In the genomic region with DNA sequence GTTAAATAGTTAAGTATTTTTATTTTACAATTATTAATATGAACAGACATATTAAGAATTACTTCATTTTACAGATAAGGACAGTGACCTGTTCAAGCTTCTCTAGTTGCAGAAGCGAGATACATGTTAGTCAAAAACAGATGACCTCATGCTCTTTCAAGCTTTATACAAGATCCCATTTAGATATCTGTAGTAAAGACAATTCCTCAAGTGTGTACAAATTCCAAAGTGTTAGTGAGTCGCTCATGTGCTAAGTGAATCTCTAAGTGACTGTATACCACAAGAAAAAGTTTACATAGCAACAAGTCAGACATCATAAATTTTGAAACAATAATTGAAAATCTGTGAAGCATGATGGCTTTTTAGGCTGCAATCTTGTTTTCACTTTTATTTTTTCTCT, we compare ENCODE assay signal across 19 cellular contexts.
"Had no signal": no experiment of that assay in that cellular context is flagged by ENCODE, and none has a peak within 500 bp of the region (broad histone marks: within the 10 kb centered on the region; RNA-seq: fewer than 3 reads in every experiment).

No MANE protein-coding gene starts in this region.

- H3K27me3 ChIP-seq: gastroesophageal sphincter, hepatocyte, ovary, sigmoid colon, spleen, suprapubic skin had no signal

- H2AFZ ChIP-seq: hepatocyte had no signal

- H3K27ac Mint-ChIP-seq: activated CD8-positive, alpha-beta T cell treated with anti-CD3 and anti-CD28 coated beads for 36 hours; activated naive CD4-positive, alpha-beta T cell treated with anti-CD3 and anti-CD28 coated beads, Interleukin-2, amount 50 U/mL, for 24 hours; naive thymus-derived CD4-positive, alpha-beta T cell; stimulated activated naive CD8-positive, alpha-beta T cell treated with anti-CD3 and anti-CD28 coated beads, Interleukin-15, Interleukin-2, amounts not matched to agents 100 ng/mL and 50 ng/mL, for 24 hours had no signal

- H3K36me3 ChIP-seq: gastroesophageal sphincter, ovary, sigmoid colon, spleen, suprapubic skin had no signal

- ATAC-seq: activated CD8-positive, alpha-beta T cell treated with anti-CD3 and anti-CD28 coated beads for 36 hours; gastroesophageal sphincter; mucosa of descending colon; naive thymus-derived CD4-positive, alpha-beta T cell had no signal

- H3K4me3 ChIP-seq: coronary artery, gastroesophageal sphincter, hepatocyte, mucosa of descending colon, ovary, sigmoid colon, spleen, suprapubic skin had no signal

- H3K9me3 ChIP-seq: gastroesophageal sphincter, mucosa of descending colon, ovary, sigmoid colon, suprapubic skin had no signal

- H3K79me2 ChIP-seq: hepatocyte had no signal

- H3K4me3 Mint-ChIP-seq: activated CD8-positive, alpha-beta T cell treated with anti-CD3 and anti-CD28 coated beads for 36 hours; activated naive CD4-positive, alpha-beta T cell treated with anti-CD3 and anti-CD28 coated beads, Interleukin-2, amount 50 U/mL, for 24 hours; naive thymus-derived CD4-positive, alpha-beta T cell; stimulated activated naive CD8-positive, alpha-beta T cell treated with anti-CD3 and anti-CD28 coated beads, Interleukin-15, Interleukin-2, amounts not matched to agents 100 ng/mL and 50 ng/mL, for 24 hours had no signal

- H3K36me3 Mint-ChIP-seq: activated naive CD4-positive, alpha-beta T cell treated with anti-CD3 and anti-CD28 coated beads, Interleukin-2, amount 50 U/mL, for 24 hours; naive thymus-derived CD4-positive, alpha-beta T cell had no signal

- H3K4me1 Mint-ChIP-seq: activated naive CD4-positive, alpha-beta T cell treated with anti-CD3 and anti-CD28 coated beads, Interleukin-2, amount 50 U/mL, for 24 hours; naive thymus-derived CD4-positive, alpha-beta T cell had no signal

- H3K4me1 ChIP-seq: gastroesophageal sphincter, sigmoid colon, spleen, suprapubic skin had no signal

- H3K4me2 ChIP-seq: hepatocyte had no signal

- H3K27me3 Mint-ChIP-seq: activated CD8-positive, alpha-beta T cell treated with anti-CD3 and anti-CD28 coated beads for 36 hours; activated naive CD4-positive, alpha-beta T cell treated with anti-CD3 and anti-CD28 coated beads, Interleukin-2, amount 50 U/mL, for 24 hours; naive thymus-derived CD4-positive, alpha-beta T cell; stimulated activated naive CD8-positive, alpha-beta T cell treated with anti-CD3 and anti-CD28 coated beads, Interleukin-15, Interleukin-2, amounts not matched to agents 100 ng/mL and 50 ng/mL, for 24 hours had no signal

- H3K27ac ChIP-seq: coronary artery, epithelial cell of prostate, gastroesophageal sphincter, hepatocyte, ovary, sigmoid colon, spleen, suprapubic skin had no signal

- DNase-seq: activated CD4-positive, alpha-beta T cell treated with anti-CD3 and anti-CD28 coated beads for 4 hours; activated CD8-positive, alpha-beta T cell treated with anti-CD3 and anti-CD28 coated beads for 36 hours; activated effector memory CD4-positive, alpha-beta T cell treated with anti-CD3 and anti-CD28 coated beads, Interleukin-2, amount 50 U/mL, for 16 hours; activated T-cell treated with anti-CD3 and anti-CD28 coated beads, Interleukin-2, amount 50 U/mL, for 48 hours; central memory CD4-positive, alpha-beta T cell; effector CD8-positive, alpha-beta T cell; mucosa of descending colon; naive thymus-derived CD4-positive, alpha-beta T cell; ovary; sigmoid colon; spleen; trophoblast cell had no signal
